In the genomic region with DNA sequence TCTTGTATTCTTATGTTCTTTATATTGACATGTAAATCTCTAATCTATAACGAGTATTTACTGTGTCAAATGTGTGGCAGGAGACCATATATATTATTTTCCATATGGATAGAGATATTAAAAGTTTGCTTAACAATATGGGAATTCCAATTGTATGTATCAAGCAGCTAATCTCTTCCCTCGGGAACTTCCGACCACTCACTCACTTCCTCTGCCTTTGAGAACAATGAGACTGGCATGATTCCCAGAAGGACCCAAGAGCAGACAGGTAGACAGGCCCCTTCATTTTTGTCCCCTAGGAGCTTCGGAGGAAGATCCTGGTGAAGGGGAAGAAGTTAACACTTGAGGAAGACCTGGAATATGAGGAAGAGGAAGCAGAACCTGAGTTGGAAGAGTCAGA, we compare ENCODE assay signal across 26 cellular contexts. TPM values are rescaled to one million over a fixed set of nuclear protein-coding genes. Genes with fewer than 3 reads are reported as not detected.
DNase-seq lines count a peak whose midpoint lies in the region; ATAC-seq, FAIRE-seq and TF ChIP-seq lines count a peak whose summit lies in the region.
"Had no signal": no experiment of that assay in that cellular context is flagged by ENCODE, and none has a peak within 500 bp of the region (broad histone marks: within the 10 kb centered on the region; RNA-seq: fewer than 3 reads in every experiment).

No MANE protein-coding gene starts in this region.

- peaks cover 9% of the 10 kb centered on the region for H3K4me1 ChIP-seq in HAP-1

- H3K4me3 Mint-ChIP-seq in immature natural killer cell (no peak overlapping the region), CD14-positive monocyte (no peak overlapping the region), type B pancreatic cell (no peak overlapping the region)
- H3K4me3 Mint-ChIP-seq: mesothelial cell of epicardium; stimulated activated naive CD8-positive, alpha-beta T cell treated with anti-CD3 and anti-CD28 coated beads, Interleukin-15, amount 100 ng/mL, for 72 hours; T-cell had no signal

- H3K4me1 Mint-ChIP-seq in immature natural killer cell (no peaks in the 10 kb centered on the region), CD14-positive monocyte (peaks cover 5% of the 10 kb centered on the region), type B pancreatic cell (ENCODE audit: unreplicated experiment) (no peaks in the 10 kb centered on the region)
- H3K4me1 Mint-ChIP-seq: mesothelial cell of epicardium, T-cell had no signal

- H3K27me3 ChIP-seq in HAP-1 (ENCODE audit: low read depth) (peaks cover 8% of the 10 kb centered on the region; the same call in 1 of the 2 replicates), bronchial epithelial cell (ENCODE audit: control insufficient read depth, insufficient read depth, low read length) (no peaks in the 10 kb centered on the region)

- H3K9me3 Mint-ChIP-seq in immature natural killer cell (no peaks in the 10 kb centered on the region), CD14-positive monocyte (no peaks in the 10 kb centered on the region), type B pancreatic cell (no peaks in the 10 kb centered on the region)
- H3K9me3 Mint-ChIP-seq: mesothelial cell of epicardium; stimulated activated naive CD8-positive, alpha-beta T cell treated with anti-CD3 and anti-CD28 coated beads, Interleukin-15, amount 100 ng/mL, for 72 hours; T-cell had no signal

- FAIRE-seq in bronchial epithelial cell (lab: Jason Lieb, UNC): no peak
- FAIRE-seq: H1, small intestine had no signal

- in situ Hi-C loops in HAP-1 (cut with MboI; ENCODE audit: low sequenced_read_pairs): no loop called here

- H3K4me3 ChIP-seq in HAP-1 (no peak overlapping the region), bronchial epithelial cell (ENCODE audit: low read depth, low read length) (no peak overlapping the region)

- peak; percentile 55 to 60 for DNase-seq in HAP-1 (ENCODE audit: low spot score in 2 of 2)
- DNase-seq in NCI-H226: peak; percentile 40
- DNase-seq in bronchial epithelial cell (ENCODE audit: low read depth): peak; percentile 91
- peak; percentile 26 for DNase-seq in kidney glomerular epithelial cell (lab: John Stamatoyannopoulos, UW)
- DNase-seq in immature natural killer cell: no peak
- DNase-seq in CD14-positive monocyte (ENCODE audit: low spot score): no peak
- no peak for DNase-seq in type B pancreatic cell (ENCODE audit: extremely low spot score, unreplicated experiment)
- DNase-seq: activated CD4-positive, alpha-beta T cell treated with anti-CD3 and anti-CD28 coated beads, Interleukin-2, amount 50 U/mL, for 1 hour; activated CD8-positive, alpha-beta memory T cell treated with anti-CD3 and anti-CD28 coated beads, Interleukin-2, amount 50 U/mL, for 4 hours; activated gamma-delta T cell treated with Interleukin-2 at 50 U/mL for 16 hours; AML-193; amygdala; DND-41; left cardiac atrium; MM.1S; NCI-H1694; NCI-H446; small intestine; stimulated activated CD4-positive, alpha-beta T cell treated with anti-CD3 and anti-CD28 coated beads, Interleukin-2, amount 100 ng/mL, for 48 hours; stimulated activated naive CD8-positive, alpha-beta T cell treated with anti-CD3 and anti-CD28 coated beads, Interleukin-15, amount 100 ng/mL, for 72 hours; T-cell; trophoblast cell had no signal

- H3K36me3 Mint-ChIP-seq in immature natural killer cell (peaks cover 0 to 24% (median 16%) of the 10 kb centered on the region in 3 donors), CD14-positive monocyte (peaks cover 34 to 37% of the 10 kb centered on the region in 2 donors), type B pancreatic cell (peaks cover 8% of the 10 kb centered on the region)

- H3K27ac Mint-ChIP-seq in immature natural killer cell (no peak overlapping the region), CD14-positive monocyte (peak overlapping the region in 1 of 7 donors; percentile 16), type B pancreatic cell (no peak overlapping the region)
- H3K27ac Mint-ChIP-seq: mesothelial cell of epicardium; stimulated activated naive CD8-positive, alpha-beta T cell treated with anti-CD3 and anti-CD28 coated beads, Interleukin-15, amount 100 ng/mL, for 72 hours; T-cell had no signal

- no peak for ATAC-seq in GM21381 (IDR thresholded peaks at IDR 0.05; ENCODE audit: unreplicated experiment)
- ATAC-seq: left cardiac atrium; Right ventricle myocardium inferior; stimulated activated naive CD8-positive, alpha-beta T cell treated with anti-CD3 and anti-CD28 coated beads, Interleukin-15, amount 100 ng/mL, for 72 hours; T-cell had no signal

- H3K27me3 Mint-ChIP-seq in immature natural killer cell (ENCODE audit: low read depth in 3 of 3) (peaks cover 0 to 4% (median 2%) of the 10 kb centered on the region in 3 donors), CD14-positive monocyte (ENCODE audit: low read depth in 3 of 3) (peaks cover 0 to 1% (median 0%) of the 10 kb centered on the region in 3 donors), type B pancreatic cell (no peaks in the 10 kb centered on the region)
- H3K27me3 Mint-ChIP-seq: stimulated activated naive CD8-positive, alpha-beta T cell treated with anti-CD3 and anti-CD28 coated beads, Interleukin-15, amount 100 ng/mL, for 72 hours; T-cell had no signal

- H3K36me3 ChIP-seq in HAP-1 (replicated peaks) (peaks cover 23% of the 10 kb centered on the region), bronchial epithelial cell (ENCODE audit: control insufficient read depth, insufficient read depth, low read length) (peaks cover 3% of the 10 kb centered on the region)

- intact Hi-C loops in CD14-positive monocyte (cut with micrococcal nuclease): no loop called here

- H3K9me3 ChIP-seq in HAP-1: no peaks in the 10 kb centered on the region

- TF ChIP-seq CTCF in bronchial epithelial cell (IDR thresholded peaks at IDR 0.05; ENCODE audit: insufficient read depth, low read length, severe bottlenecking): no peak
- TF ChIP-seq CTCF in CD14-positive monocyte (IDR thresholded peaks at IDR 0.05): no peak
- no peak for TF ChIP-seq CTCF in type B pancreatic cell (conservative IDR thresholded peaks at IDR 0.05)

RNA-seq across cellular contexts. Expression of gene PLCD4, which starts 24.1 kb away (rescaled TPM):
- total RNA-seq in bronchial epithelial cell: 0.53 and 1.2 TPM in 2 replicates
- under 1 TPM in 1 of 3 donors, not detected in 2; 0.71 TPM for polyA plus RNA-seq in immature natural killer cell
- under 1 TPM in 1 of 2 donors, not detected in 1; 0.04 TPM for polyA plus RNA-seq in CD14-positive monocyte
- total RNA-seq in type B pancreatic cell (ENCODE audit: low replicate concordance): 0.40 and 1.4 TPM in 2 replicates

RNA-seq across cellular contexts. Expression of gene ZNF142, which starts 27.6 kb away (rescaled TPM):
- total RNA-seq in bronchial epithelial cell (4.2 and 4.7 TPM in 2 replicates), type B pancreatic cell (ENCODE audit: low replicate concordance) (35.0 and 38.3 TPM in 2 replicates)
- polyA plus RNA-seq in immature natural killer cell (10 to 100 TPM in 1 of 3 donors, 1 to 10 TPM in 1, not detected in 1; 2.8 to 18.2 TPM), CD14-positive monocyte (1 to 10 TPM in 1 of 2 donors, under 1 TPM in 1; 0.72 to 3.3 TPM)

RNA-seq across cellular contexts. Expression of gene BCS1L, which starts 27.6 kb away (rescaled TPM):
- total RNA-seq in bronchial epithelial cell (47.6 and 61.3 TPM in 2 replicates), type B pancreatic cell (ENCODE audit: low replicate concordance) (46.0 and 64.2 TPM in 2 replicates)
- polyA plus RNA-seq in immature natural killer cell (10 to 100 TPM; 15.7 to 25.3 (median 16.8) TPM), CD14-positive monocyte (10 to 100 TPM; 10.5 to 12.3 TPM)

RNA-seq across cellular contexts. Expression of gene RNF25, which starts 40.0 kb away (rescaled TPM):
- total RNA-seq in bronchial epithelial cell (32.1 and 51.2 TPM in 2 replicates), type B pancreatic cell (ENCODE audit: low replicate concordance) (22.8 and 30.5 TPM in 2 replicates)
- polyA plus RNA-seq in immature natural killer cell (10 to 100 TPM in 2 of 3 donors, 1 to 10 TPM in 1; 7.7 to 16.7 (median 16.3) TPM), CD14-positive monocyte (10 to 100 TPM; 10.7 to 12.9 TPM)

RNA-seq across cellular contexts. Expression of gene STK36, which starts 40.0 kb away (rescaled TPM):
- 5.8 and 8.6 TPM in 2 replicates for total RNA-seq in bronchial epithelial cell
- 1 to 10 TPM; 3.0 to 3.9 (median 3.9) TPM for polyA plus RNA-seq in immature natural killer cell
- 1 to 10 TPM; 1.3 to 3.3 TPM for polyA plus RNA-seq in CD14-positive monocyte
- 60.4 and 102 TPM in 2 replicates for total RNA-seq in type B pancreatic cell (ENCODE audit: low replicate concordance)

Comparison
In these comparisons a context has a peak if more than half of its experiments do, and no peak if none do; other contexts are left out.
1. DNase-seq: peak in HAP-1 (2 of 2), NCI-H226 (single experiment), bronchial epithelial cell (single experiment) and kidney glomerular epithelial cell (single experiment); none in immature natural killer cell (0 of 3), CD14-positive monocyte (single experiment) and type B pancreatic cell (single experiment).